9 cellular contexts compared by ENCODE assay signal in the genomic region with DNA sequence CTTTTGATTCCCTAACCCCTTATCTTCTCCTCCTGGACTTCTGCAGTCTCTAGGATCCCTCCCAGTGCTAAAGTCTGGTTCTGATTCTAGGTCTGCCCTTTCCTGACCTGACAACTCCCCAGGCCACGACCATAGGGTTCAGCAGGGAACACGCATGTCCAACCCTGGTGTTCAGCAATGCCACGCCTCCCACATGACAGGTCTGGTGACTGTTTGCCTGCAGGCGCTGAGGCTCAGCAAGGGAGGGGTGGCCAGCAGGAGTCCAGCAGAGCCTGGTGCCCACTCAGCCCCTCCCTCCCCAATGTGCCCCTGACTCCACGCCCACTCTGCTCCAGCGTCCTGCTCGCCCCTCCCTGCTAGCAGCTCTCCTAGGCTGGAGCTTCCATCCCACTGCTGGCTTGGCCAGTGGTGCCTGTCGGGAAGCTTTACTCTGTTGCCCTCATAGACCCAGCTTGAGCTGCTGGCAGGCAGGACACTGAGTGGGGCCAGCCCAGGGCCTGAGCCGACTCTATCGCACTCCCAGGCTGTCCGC. TPM values are rescaled to one million over a fixed set of nuclear protein-coding genes. Genes with fewer than 3 reads are reported as not detected.
A peak's percentile ranks its signal among the peaks of the same experiment; 100 is the strongest.
DNase-seq lines count a peak whose midpoint lies in the region; ATAC-seq and TF ChIP-seq lines count a peak whose summit lies in the region.
"Had no signal": no experiment of that assay in that cellular context is flagged by ENCODE, and none has a peak within 500 bp of the region (broad histone marks: within the 10 kb centered on the region; RNA-seq: fewer than 3 reads in every experiment).

No MANE protein-coding gene starts in this region.

- peak overlapping the region; percentile 41 for H3K4me3 ChIP-seq in CD8-positive, alpha-beta T cell (ENCODE audit: low read depth, low read length)
- H3K4me3 ChIP-seq in esophagus muscularis mucosa, result no peak overlapping the region
- H3K4me3 ChIP-seq: testis had no signal

- intact Hi-C loops in CD8-positive, alpha-beta T cell (cut with DNase I, micrococcal nuclease), result loop anchor here (1.0 kb wide), 1 partner anchor 18 kb away; a partner anchor contains a TSS
- intact Hi-C loops in esophagus muscularis mucosa (cut with DNase I), result no loop called here

- H3K9me3 ChIP-seq in CD8-positive, alpha-beta T cell (ENCODE audit: low read length), result no peaks in the 10 kb centered on the region
- no peaks in the 10 kb centered on the region for H3K9me3 ChIP-seq in esophagus muscularis mucosa
- H3K9me3 ChIP-seq: testis had no signal

- no peaks in the 10 kb centered on the region for H3K36me3 ChIP-seq in CD8-positive, alpha-beta T cell (ENCODE audit: insufficient read depth, low read length)
- peaks cover 0 to 7% (median 0%) of the 10 kb centered on the region in 4 donors for H3K36me3 ChIP-seq in esophagus muscularis mucosa

- POLR2A ChIA-PET in CD8-positive, alpha-beta T cell (lab: Charles Lee), result interaction anchor here (0.9 to 11.8 kb wide), 4 partner anchors 8 to 32 kb away, joined by 3 to 112 read pairs (median 9); a partner anchor contains a TSS

- peak overlapping the region; percentile 72 for H3K27ac ChIP-seq in CD8-positive, alpha-beta T cell (ENCODE audit: low read depth, low read length)
- peak overlapping the region in 3 of 4 donors; percentile 14 to 47 (median 42) for H3K27ac ChIP-seq in esophagus muscularis mucosa (replicated peaks in 1 of 4)
- H3K27ac ChIP-seq: testis had no signal

- H3K4me3 Mint-ChIP-seq in CD8-positive, alpha-beta T cell, result peak overlapping the region; percentile 87
- H3K4me3 Mint-ChIP-seq in neural crest cell, result no peak overlapping the region

- peaks cover 66% of the 10 kb centered on the region for H3K4me1 Mint-ChIP-seq in CD8-positive, alpha-beta T cell (ENCODE audit: low read depth)
- peaks cover 24% of the 10 kb centered on the region for H3K4me1 Mint-ChIP-seq in neural crest cell

- H3K27me3 Mint-ChIP-seq in CD8-positive, alpha-beta T cell (ENCODE audit: low read depth), result no peaks in the 10 kb centered on the region
- no peaks in the 10 kb centered on the region for H3K27me3 Mint-ChIP-seq in neural crest cell (ENCODE audit: low read depth)

- H3K27ac Mint-ChIP-seq in CD8-positive, alpha-beta T cell, result peak overlapping the region; percentile 100
- H3K27ac Mint-ChIP-seq in neural crest cell (ENCODE audit: unreplicated experiment), result peak overlapping the region; percentile 92

- CTCF ChIA-PET in CD8-positive, alpha-beta T cell (lab: Charles Lee), result interaction anchor here (1.0 to 3.2 kb wide), 6 partner anchors 12 to 147 kb away, joined by 3 to 10 read pairs (median 4); a partner anchor contains a TSS

- peak in 1 of 7 experiments; percentile 60 for DNase-seq in CD8-positive, alpha-beta T cell
- DNase-seq in esophagus muscularis mucosa (ENCODE audit: extremely low spot score), result no peak
- peak; percentile 36 for DNase-seq in neural crest cell (ENCODE audit: low read depth, low spot score)
- no peak for DNase-seq in KBM-7
- DNase-seq in NCI-H748 treated with DMSO at 0.1 percent for 48 hours (lab: John Stamatoyannopoulos, UW), result no peak
- DNase-seq in dermis blood vessel endothelial cell, result no peak
- DNase-seq: testis had no signal

- no peaks in the 10 kb centered on the region for H3K27me3 ChIP-seq in CD8-positive, alpha-beta T cell (ENCODE audit: insufficient read depth, low read length)
- no peaks in the 10 kb centered on the region for H3K27me3 ChIP-seq in esophagus muscularis mucosa
- H3K27me3 ChIP-seq: testis had no signal

- 86% methylated on average over 11 of the region's 11 CpGs for WGBS in esophagus muscularis mucosa

- H3K9me3 Mint-ChIP-seq in CD8-positive, alpha-beta T cell, result no peaks in the 10 kb centered on the region
- no peaks in the 10 kb centered on the region for H3K9me3 Mint-ChIP-seq in neural crest cell

- peak; percentile 15 for ATAC-seq in CD8-positive, alpha-beta T cell
- no peak for ATAC-seq in GM21825 (IDR thresholded peaks at IDR 0.05; ENCODE audit: unreplicated experiment)

- in situ Hi-C loops in KBM-7 (cut with MboI; ENCODE audit: low pct_unique_long_range_greater_than_20kb, low sequenced_read_pairs), result no loop called here

- peaks cover 47% of the 10 kb centered on the region for H3K4me1 ChIP-seq in CD8-positive, alpha-beta T cell (ENCODE audit: insufficient read depth, low read length)
- H3K4me1 ChIP-seq in esophagus muscularis mucosa, result peaks cover 47 to 55% (median 49%) of the 10 kb centered on the region in 4 donors

- no peak for TF ChIP-seq EP300 in esophagus muscularis mucosa (IDR thresholded peaks at IDR 0.05)

- no peak for TF ChIP-seq CTCF in CD8-positive, alpha-beta T cell (IDR thresholded peaks at IDR 0.05)
- TF ChIP-seq CTCF in esophagus muscularis mucosa (IDR thresholded peaks at IDR 0.05) (no peak), neural crest cell (conservative IDR thresholded peaks at IDR 0.05) (no peak)

- no peak for TF ChIP-seq POLR2A in esophagus muscularis mucosa (IDR thresholded peaks at IDR 0.05; ENCODE audit: low read depth)

- peaks cover 4% of the 10 kb centered on the region for H3K36me3 Mint-ChIP-seq in CD8-positive, alpha-beta T cell
- H3K36me3 Mint-ChIP-seq in neural crest cell (ENCODE audit: low read depth), result no peaks in the 10 kb centered on the region

TF ChIP-seq in PFSK-1, 5 proteins besides CTCF, POLR2A, EP300 and RAD21:
- TF ChIP-seq, protein P1, sequence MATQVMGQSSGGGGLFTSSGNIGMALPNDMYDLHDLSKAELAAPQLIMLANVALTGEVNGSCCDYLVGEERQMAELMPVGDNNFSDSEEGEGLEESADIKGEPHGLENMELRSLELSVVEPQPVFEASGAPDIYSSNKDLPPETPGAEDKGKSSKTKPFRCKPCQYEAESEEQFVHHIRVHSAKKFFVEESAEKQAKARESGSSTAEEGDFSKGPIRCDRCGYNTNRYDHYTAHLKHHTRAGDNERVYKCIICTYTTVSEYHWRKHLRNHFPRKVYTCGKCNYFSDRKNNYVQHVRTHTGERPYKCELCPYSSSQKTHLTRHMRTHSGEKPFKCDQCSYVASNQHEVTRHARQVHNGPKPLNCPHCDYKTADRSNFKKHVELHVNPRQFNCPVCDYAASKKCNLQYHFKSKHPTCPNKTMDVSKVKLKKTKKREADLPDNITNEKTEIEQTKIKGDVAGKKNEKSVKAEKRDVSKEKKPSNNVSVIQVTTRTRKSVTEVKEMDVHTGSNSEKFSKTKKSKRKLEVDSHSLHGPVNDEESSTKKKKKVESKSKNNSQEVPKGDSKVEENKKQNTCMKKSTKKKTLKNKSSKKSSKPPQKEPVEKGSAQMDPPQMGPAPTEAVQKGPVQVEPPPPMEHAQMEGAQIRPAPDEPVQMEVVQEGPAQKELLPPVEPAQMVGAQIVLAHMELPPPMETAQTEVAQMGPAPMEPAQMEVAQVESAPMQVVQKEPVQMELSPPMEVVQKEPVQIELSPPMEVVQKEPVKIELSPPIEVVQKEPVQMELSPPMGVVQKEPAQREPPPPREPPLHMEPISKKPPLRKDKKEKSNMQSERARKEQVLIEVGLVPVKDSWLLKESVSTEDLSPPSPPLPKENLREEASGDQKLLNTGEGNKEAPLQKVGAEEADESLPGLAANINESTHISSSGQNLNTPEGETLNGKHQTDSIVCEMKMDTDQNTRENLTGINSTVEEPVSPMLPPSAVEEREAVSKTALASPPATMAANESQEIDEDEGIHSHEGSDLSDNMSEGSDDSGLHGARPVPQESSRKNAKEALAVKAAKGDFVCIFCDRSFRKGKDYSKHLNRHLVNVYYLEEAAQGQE (IDR thresholded peaks at IDR 0.05; ENCODE audit: insufficient read depth in 1 of 2, low read depth in 2 of 2, low read length in 2 of 2), result no peak
- TF ChIP-seq FOXP2 (optimal IDR thresholded peaks at IDR 0.05; ENCODE audit: borderline replicate concordance, extremely low read depth, extremely low read length, insufficient read depth) (peak; percentile 48), POLR2AphosphoS5 (IDR thresholded peaks at IDR 0.05; ENCODE audit: low read depth, low read length) (no peak), SIN3A (IDR thresholded peaks at IDR 0.05; ENCODE audit: borderline replicate concordance, insufficient read depth, low read length) (0 out of 2 replicates have a peak, but pooled peaks have one; percentile 9)

RNA-seq across cellular contexts. Expression of a gene that starts 17.3 kb away (rescaled TPM):
- total RNA-seq in CD8-positive, alpha-beta T cell, result 10 to 100 TPM; 17.9 to 18.3 TPM
- polyA plus RNA-seq in PFSK-1 (2012; ENCODE audit: insufficient read length, low read depth), result 55.9 TPM
- total RNA-seq in esophagus muscularis mucosa, result 10 to 100 TPM in 3 of 4 donors, 1 to 10 TPM in 1; 8.3 to 29.2 (median 11.4) TPM
- total RNA-seq in neural crest cell, result 24.2 and 27.1 TPM in 2 replicates
- 5.6 and 20.1 TPM in 2 replicates for total RNA-seq in dermis blood vessel endothelial cell
